Comparison of ENCODE assay signal across 1 cellular context in genomic region chr16:30896890-30897730, GRCh38.
TF ChIP-seq lines count a peak whose summit lies in the region.

No MANE protein-coding gene starts in this region.

TF ChIP-seq in HepG2, 621 proteins besides CTCF, POLR2A, EP300 and RAD21 (continued from another document and continues in another):
- TF ChIP-seq POGZ (CRISPR knock-in tag; IDR thresholded peaks at IDR 0.05) (peak; percentile 41; the same call in 1 of the 2 replicates), ZNF138 (CRISPR knock-in tag; IDR thresholded peaks at IDR 0.05; ENCODE audit: low read depth) (no peak), NR2F2 (IDR thresholded peaks at IDR 0.05; ENCODE audit: borderline replicate concordance, low read depth) (peak; percentile 44; the same call in 1 of the 2 replicates), NFAT5 (CRISPR knock-in tag; IDR thresholded peaks at IDR 0.05) (no peak), ATF5 (CRISPR knock-in tag; IDR thresholded peaks at IDR 0.05; ENCODE audit: low read depth) (0 out of 2 replicates have a peak, but pooled peaks have one; percentile 29), BRCA1 (CRISPR knock-in tag; IDR thresholded peaks at IDR 0.05) (0 out of 2 replicates have a peak, but pooled peaks have one; percentile 5), RBFOX2 (IDR thresholded peaks at IDR 0.05; ENCODE audit: low read depth, low read length) (no peak), ZNF543 (CRISPR knock-in tag; IDR thresholded peaks at IDR 0.05) (0 out of 2 replicates have a peak, but pooled peaks have one; percentile 74), ZHX2 (IDR thresholded peaks at IDR 0.05; ENCODE audit: low read depth) (no peak), ZHX2 (CRISPR knock-in tag; IDR thresholded peaks at IDR 0.05; ENCODE audit: borderline replicate concordance) (no peak; the same call in 1 of the 2 replicates), ETS1 (CRISPR knock-in tag; IDR thresholded peaks at IDR 0.05) (0 out of 2 replicates have a peak, but pooled peaks have one; percentile 25), HOXA3 (CRISPR knock-in tag; IDR thresholded peaks at IDR 0.05) (peak; percentile 75), ZNF350 (CRISPR knock-in tag; IDR thresholded peaks at IDR 0.05; ENCODE audit: borderline replicate concordance, low read depth) (peak; percentile 10; the same call in 1 of the 2 replicates), THRA (CRISPR knock-in tag; IDR thresholded peaks at IDR 0.05; ENCODE audit: borderline replicate concordance) (no peak), ZFP37 (CRISPR knock-in tag; IDR thresholded peaks at IDR 0.05; ENCODE audit: borderline replicate concordance) (no peak), CREM (IDR thresholded peaks at IDR 0.05) (peak; percentile 99), CREM (CRISPR knock-in tag; IDR thresholded peaks at IDR 0.05) (no peak), FOSL2 (CRISPR knock-in tag; IDR thresholded peaks at IDR 0.05) (peak; percentile 57; the same call in 1 of the 2 replicates), ZNF205 (CRISPR knock-in tag; IDR thresholded peaks at IDR 0.05) (no peak), ELK4 (CRISPR knock-in tag; IDR thresholded peaks at IDR 0.05; ENCODE audit: borderline replicate concordance) (no peak), FOXP4 (CRISPR knock-in tag; IDR thresholded peaks at IDR 0.05) (no peak), ZGPAT (CRISPR knock-in tag; IDR thresholded peaks at IDR 0.05) (peak; percentile 5; the same call in 1 of the 2 replicates), ZNF879 (CRISPR knock-in tag; IDR thresholded peaks at IDR 0.05) (0 out of 2 replicates have a peak, but pooled peaks have one; percentile 22), GMEB1 (CRISPR knock-in tag; IDR thresholded peaks at IDR 0.05; ENCODE audit: borderline replicate concordance) (peak; percentile 38; the same call in 1 of the 2 replicates), ESRRA (CRISPR knock-in tag; IDR thresholded peaks at IDR 0.05; ENCODE audit: low read depth) (0 out of 2 replicates have a peak, but pooled peaks have one; percentile 22), ZUFSP (CRISPR knock-in tag; IDR thresholded peaks at IDR 0.05; ENCODE audit: borderline replicate concordance) (no peak), MAFF (IDR thresholded peaks at IDR 0.05; ENCODE audit: low read depth, low read length) (0 out of 2 replicates have a peak, but pooled peaks have one; percentile 11)
